26 cellular contexts compared by ENCODE assay signal in the genomic region with DNA sequence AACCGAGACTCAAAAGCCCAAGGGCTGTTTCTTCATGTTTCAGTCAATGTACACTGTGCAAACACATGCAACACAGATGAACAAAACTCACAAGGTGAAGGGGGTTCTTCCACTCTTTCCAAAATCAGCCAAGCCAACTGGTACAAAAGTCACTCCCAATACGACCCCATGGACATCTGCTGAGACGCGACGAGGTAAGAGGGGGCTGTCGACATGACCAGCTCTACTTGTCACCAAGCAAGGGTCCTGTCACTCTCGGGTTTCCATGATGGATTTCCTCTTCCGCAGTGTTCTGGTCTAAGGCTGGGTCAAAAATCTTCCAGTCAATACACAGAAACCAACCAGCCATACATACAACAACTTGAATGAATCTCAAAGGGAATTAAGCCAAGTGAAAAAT. TPM values are rescaled to one million over a fixed set of nuclear protein-coding genes. Genes with fewer than 3 reads are reported as not detected.
DNase-seq lines count a peak whose midpoint lies in the region; ATAC-seq and TF ChIP-seq lines count a peak whose summit lies in the region.
"Had no signal": no experiment of that assay in that cellular context is flagged by ENCODE, and none has a peak within 500 bp of the region (broad histone marks: within the 10 kb centered on the region; RNA-seq: fewer than 3 reads in every experiment).

No MANE protein-coding gene starts in this region.

- H3K4me3 ChIP-seq in ACC112 (ENCODE audit: low read depth, low read length) (no peak overlapping the region), ascending aorta (no peak overlapping the region), gastrocnemius medialis (no peak overlapping the region)
- H3K4me3 ChIP-seq: colonic mucosa had no signal

- H3K9me3 Mint-ChIP-seq in immature natural killer cell, result no peaks in the 10 kb centered on the region
- H3K9me3 Mint-ChIP-seq: activated T-helper 17 cell treated with anti-CD3 and anti-CD28 coated beads, Interleukin-2, amount 50 U/mL, for 72 hours; endodermal cell; stimulated activated memory B cell treated with anti-CD40 and anti-IgM and Interleukin-4, amounts not matched to agents 10 μg/mL and 1 μg/mL and 100 μg/mL, for 72 hours; T-helper 2 cell treated with Interferon-gamma antibody and Interleukin-4, amounts not matched to agents 5 μg/mL and 100 μg/mL, for 36 hours; type B pancreatic cell had no signal

- H3K27me3 ChIP-seq in ACC112 (ENCODE audit: insufficient read depth, low read length) (no peaks in the 10 kb centered on the region), ascending aorta (no peaks in the 10 kb centered on the region), gastrocnemius medialis (no peaks in the 10 kb centered on the region)
- H3K27me3 ChIP-seq: colonic mucosa had no signal

- no peak overlapping the region for H2AFZ ChIP-seq in ACC112 (ENCODE audit: low read length, unreplicated experiment)

- TF ChIP-seq CTCF in ascending aorta (IDR thresholded peaks at IDR 0.05) (no peak), gastrocnemius medialis (IDR thresholded peaks at IDR 0.05 in 4 of 5, conservative IDR thresholded peaks at IDR 0.05 in 1 of 5) (no peak)

- peaks cover 91% of the 10 kb centered on the region for H3K79me2 ChIP-seq in ACC112 (ENCODE audit: control insufficient read depth, insufficient read depth, low read length, unreplicated experiment)

- H3K4me1 Mint-ChIP-seq in immature natural killer cell, result peaks cover 94 to 99% of the 10 kb centered on the region in 2 donors
- H3K4me1 Mint-ChIP-seq: activated T-helper 17 cell treated with anti-CD3 and anti-CD28 coated beads, Interleukin-2, amount 50 U/mL, for 72 hours; stimulated activated memory B cell treated with anti-CD40 and anti-IgM and Interleukin-4, amounts not matched to agents 10 μg/mL and 1 μg/mL and 100 μg/mL, for 72 hours had no signal

- no peak for ATAC-seq in gastrocnemius medialis
- no peak for ATAC-seq in HG02678 (IDR thresholded peaks at IDR 0.05; ENCODE audit: unreplicated experiment)
- ATAC-seq: activated T-helper 17 cell treated with anti-CD3 and anti-CD28 coated beads, Interleukin-2, amount 50 U/mL, for 72 hours; left colon; stimulated activated memory B cell treated with anti-CD40 and anti-IgM and Interleukin-4, amounts not matched to agents 10 μg/mL and 1 μg/mL and 100 μg/mL, for 72 hours had no signal

- intact Hi-C loops in ascending aorta (cut with DNase I) (loop anchor here (2.0 to 5.0 kb wide), 3 partner anchors 26 to 38 kb away; a partner anchor contains a TSS), gastrocnemius medialis (cut with DNase I; ENCODE audit: low total_unique reads) (loop anchor here (2.0 kb wide), 1 partner anchor 30 kb away; no protein-coding TSS in a partner anchor)

- peaks cover 31% of the 10 kb centered on the region for H3K4me1 ChIP-seq in ACC112 (ENCODE audit: control insufficient read depth, insufficient read depth, low read length, unreplicated experiment)
- peaks cover 5 to 65% of the 10 kb centered on the region in 2 donors for H3K4me1 ChIP-seq in ascending aorta
- H3K4me1 ChIP-seq in gastrocnemius medialis, result peaks cover 97 to 100% of the 10 kb centered on the region in 2 donors

- H3K27ac Mint-ChIP-seq in immature natural killer cell, result peak overlapping the region; percentile 5 to 87 (median 82)
- H3K27ac Mint-ChIP-seq: activated T-helper 17 cell treated with anti-CD3 and anti-CD28 coated beads, Interleukin-2, amount 50 U/mL, for 72 hours; stimulated activated memory B cell treated with anti-CD40 and anti-IgM and Interleukin-4, amounts not matched to agents 10 μg/mL and 1 μg/mL and 100 μg/mL, for 72 hours; T-helper 2 cell treated with Interferon-gamma antibody and Interleukin-4, amounts not matched to agents 5 μg/mL and 100 μg/mL, for 36 hours; type B pancreatic cell had no signal

- peaks cover 0 to 1% (median 1%) of the 10 kb centered on the region in 3 donors for H3K27me3 Mint-ChIP-seq in immature natural killer cell (ENCODE audit: low read depth in 3 of 3)
- H3K27me3 Mint-ChIP-seq: type B pancreatic cell had no signal

- H3K27ac ChIP-seq in ACC112 (ENCODE audit: low read depth, low read length) (peak overlapping the region; percentile 95), ascending aorta (peak overlapping the region; percentile 76 to 82), gastrocnemius medialis (peak overlapping the region; percentile 91 to 97 (median 97))
- H3K27ac ChIP-seq: HL-60 had no signal

- H3K36me3 ChIP-seq in ACC112 (ENCODE audit: insufficient read depth, low read length) (no peaks in the 10 kb centered on the region; the same call in 1 of the 2 replicates), ascending aorta (peaks cover 0 to 3% of the 10 kb centered on the region in 2 donors), gastrocnemius medialis (no peaks in the 10 kb centered on the region)
- H3K36me3 ChIP-seq: colonic mucosa had no signal

- no peak for TF ChIP-seq POLR2A in gastrocnemius medialis (IDR thresholded peaks at IDR 0.05)

- in situ Hi-C loops in gastrocnemius medialis (cut with MboI; ENCODE audit: low sequenced_read_pairs in 4 of 4), result no loop called here

- no peak for DNase-seq in ascending aorta (ENCODE audit: low spot score in 2 of 2)
- DNase-seq in immature natural killer cell, result no peak
- no peak for DNase-seq in gastrocnemius medialis
- DNase-seq in AG08396 (ENCODE audit: low spot score), result no peak
- DNase-seq in midbrain (lab: John Stamatoyannopoulos, UW), result no peak
- DNase-seq in NCI-H226, result no peak
- DNase-seq: ACHN; activated CD4-positive, alpha-beta T cell treated with anti-CD3 and anti-CD28 coated beads, Interleukin-2, amount 50 U/mL, for 1 hour; C1 segment of cervical spinal cord; colonic mucosa; endodermal cell; head of caudate nucleus; IMR-90; left colon; NCI-H524; NK-92 treated with Interleukin-12 subunit alpha and Interleukin-12 subunit beta, amount 100 ng/mL, for 24 hours; SK-N-SH; small intestine; stimulated activated CD4-positive, alpha-beta T cell treated with anti-CD3 and anti-CD28 coated beads, Interleukin-2, amount 100 ng/mL, for 24 hours had no signal

- peak overlapping the region in 4 of 5 donors; percentile 1 to 46 (median 22) for H3K4me3 Mint-ChIP-seq in immature natural killer cell
- H3K4me3 Mint-ChIP-seq: activated T-helper 17 cell treated with anti-CD3 and anti-CD28 coated beads, Interleukin-2, amount 50 U/mL, for 72 hours; endodermal cell; stimulated activated memory B cell treated with anti-CD40 and anti-IgM and Interleukin-4, amounts not matched to agents 10 μg/mL and 1 μg/mL and 100 μg/mL, for 72 hours; T-helper 2 cell treated with Interferon-gamma antibody and Interleukin-4, amounts not matched to agents 5 μg/mL and 100 μg/mL, for 36 hours; type B pancreatic cell had no signal

- peaks cover 0 to 4% (median 0%) of the 10 kb centered on the region in 3 donors for H3K36me3 Mint-ChIP-seq in immature natural killer cell
- H3K36me3 Mint-ChIP-seq: stimulated activated memory B cell treated with anti-CD40 and anti-IgM and Interleukin-4, amounts not matched to agents 10 μg/mL and 1 μg/mL and 100 μg/mL, for 72 hours had no signal

- H3K9me3 ChIP-seq in ascending aorta (no peaks in the 10 kb centered on the region), gastrocnemius medialis (no peaks in the 10 kb centered on the region)
- H3K9me3 ChIP-seq: colonic mucosa, SK-N-SH had no signal

RNA-seq across cellular contexts. Expression of a gene that starts 37.8 kb away (rescaled TPM):
- total RNA-seq in ascending aorta (57.7 TPM), gastrocnemius medialis (10 to 100 TPM; 13.9 to 36.7 (median 21.1) TPM)
- polyA plus RNA-seq in immature natural killer cell, result 100 to 1,000 TPM in 2 of 3 donors, 10 to 100 TPM in 1; 89.8 to 154 (median 131) TPM
